1 cellular context compared by ENCODE assay signal in genomic region chr16:58716468-58716867, GRCh38.
TF ChIP-seq lines count a peak whose summit lies in the region.

No MANE protein-coding gene starts in this region.

TF ChIP-seq in IMR-90, 13 proteins besides CTCF, POLR2A, EP300 and RAD21:
- no peak for TF ChIP-seq NFE2L2 (IDR thresholded peaks at IDR 0.05; ENCODE audit: low read depth, low read length)
- no peak for TF ChIP-seq SMC3 (IDR thresholded peaks at IDR 0.05; ENCODE audit: low read depth, low read length)
- TF ChIP-seq MAFK (IDR thresholded peaks at IDR 0.05; ENCODE audit: low read depth, low read length): no peak
- no peak for TF ChIP-seq USF2 (IDR thresholded peaks at IDR 0.05; ENCODE audit: low read depth, low read length)
- TF ChIP-seq ELK1 (IDR thresholded peaks at IDR 0.05; ENCODE audit: borderline replicate concordance, low read depth, low read length): no peak
- no peak for TF ChIP-seq MXI1 (IDR thresholded peaks at IDR 0.05; ENCODE audit: borderline replicate concordance, low read depth, low read length)
- no peak for TF ChIP-seq CHD1 (IDR thresholded peaks at IDR 0.05; ENCODE audit: low read depth, low read length)
- no peak for TF ChIP-seq BHLHE40 (IDR thresholded peaks at IDR 0.05; ENCODE audit: low read depth, low read length)
- no peak for TF ChIP-seq RFX5 (IDR thresholded peaks at IDR 0.05; ENCODE audit: low read depth, low read length)
- no peak for TF ChIP-seq CEBPB (IDR thresholded peaks at IDR 0.05; ENCODE audit: low read depth, low read length)
- no peak for TF ChIP-seq MAZ (IDR thresholded peaks at IDR 0.05; ENCODE audit: borderline replicate concordance, low read depth, low read length)
- TF ChIP-seq RCOR1 (IDR thresholded peaks at IDR 0.05; ENCODE audit: insufficient replicate concordance, low read length): no peak
- TF ChIP-seq FOS (IDR thresholded peaks at IDR 0.05; ENCODE audit: low read depth, low read length): no peak
